ENCODE assay signal across 16 cellular contexts in the genomic region with DNA sequence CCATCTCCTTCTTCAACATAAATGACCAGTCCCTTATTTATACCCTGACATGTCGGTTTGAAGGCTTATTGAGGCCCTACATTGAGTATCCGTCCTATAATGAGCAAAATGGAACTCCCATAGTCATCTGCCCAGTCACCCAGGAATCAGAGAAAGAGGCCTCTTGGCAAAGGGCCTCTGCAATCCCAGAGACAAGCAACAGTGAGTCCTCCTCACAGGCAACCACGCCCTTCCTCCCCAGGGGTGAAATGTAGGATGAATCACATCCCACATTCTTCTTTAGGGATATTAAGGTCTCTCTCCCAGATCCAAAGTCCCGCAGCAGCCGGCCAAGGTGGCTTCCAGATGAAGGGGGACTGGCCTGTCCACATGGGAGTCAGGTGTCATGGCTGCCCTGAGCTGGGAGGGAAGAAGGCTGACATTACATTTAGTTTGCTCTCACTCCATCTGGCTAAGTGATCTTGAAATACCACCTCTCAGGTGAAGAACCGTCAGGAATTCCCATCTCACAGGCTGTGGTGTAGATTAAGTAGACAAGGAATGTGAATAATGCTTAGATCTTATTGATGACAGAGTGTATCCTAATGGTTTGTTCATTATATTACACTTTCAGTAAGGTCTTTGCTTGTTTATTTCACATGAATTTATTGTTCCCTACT. TPM values are rescaled to one million over a fixed set of nuclear protein-coding genes. Genes with fewer than 3 reads are reported as not detected.
"Had no signal": no experiment of that assay in that cellular context is flagged by ENCODE, and none has a peak within 500 bp of the region (broad histone marks: within the 10 kb centered on the region; RNA-seq: fewer than 3 reads in every experiment).

No MANE protein-coding gene starts in this region.

- H3K36me3 ChIP-seq: adrenal gland, pancreas, stomach, thoracic aorta, uterus had no signal

- H3K4me1 ChIP-seq: adrenal gland, pancreas, uterus had no signal

- H3K27ac ChIP-seq: adrenal gland, coronary artery, pancreas, skin epidermis, stomach, thoracic aorta, uterus had no signal

- H3K4me3 ChIP-seq: adrenal gland, coronary artery, pancreas, skin epidermis, stomach, thoracic aorta, uterus had no signal

- DNase-seq: activated CD4-positive, alpha-beta T cell treated with anti-CD3 and anti-CD28 coated beads, Interleukin-2, amount 50 U/mL, for 1 hour; activated CD4-positive, CD25-positive, alpha-beta regulatory T cell; activated naive CD4-positive, alpha-beta T cell treated with anti-CD3 and anti-CD28 coated beads, Interleukin-2, amount 50 U/mL, for 16 hours; adrenal gland; central memory CD4-positive, alpha-beta T cell; effector CD8-positive, alpha-beta T cell; kidney; pancreas; stomach; uterus had no signal

- H3K9me3 ChIP-seq: adrenal gland, pancreas, stomach, thoracic aorta, uterus had no signal

- ATAC-seq: pancreas had no signal

- H3K27me3 ChIP-seq: adrenal gland, pancreas, stomach, uterus had no signal

RNA-seq across cellular contexts. Expression of a gene that starts 38.2 kb away (rescaled TPM):
- total RNA-seq: fibroblast of lung, kidney, myocyte, neural crest cell, thoracic aorta, uterus had no signal
- polyA plus RNA-seq: fibroblast of lung had no signal

RNA-seq across cellular contexts. Expression of a gene that starts 51.5 kb away (rescaled TPM):
- total RNA-seq: fibroblast of lung, myocyte, neural crest cell, thoracic aorta had no signal
- polyA plus RNA-seq: fibroblast of lung had no signal
